In genomic region chr14:93789366-93790130, GRCh38 we compare ENCODE assay signal across 10 cellular contexts. TPM values are rescaled to one million over a fixed set of nuclear protein-coding genes. Genes with fewer than 3 reads are reported as not detected.
DNase-seq lines count a peak whose midpoint lies in the region; ATAC-seq and TF ChIP-seq lines count a peak whose summit lies in the region.
"Had no signal": no experiment of that assay in that cellular context is flagged by ENCODE, and none has a peak within 500 bp of the region (broad histone marks: within the 10 kb centered on the region; RNA-seq: fewer than 3 reads in every experiment).

No MANE protein-coding gene starts in this region.

- no peak overlapping the region for H3K27ac Mint-ChIP-seq in osteocyte (ENCODE audit: unreplicated experiment)
- H3K27ac Mint-ChIP-seq: activated naive CD8-positive, alpha-beta T cell had no signal

- H3K9me2 ChIP-seq in Karpas-422 (replicated peaks; ENCODE audit: insufficient read depth, low read length) = no peaks in the 10 kb centered on the region

- H3K4me1 ChIP-seq in ACC112 (ENCODE audit: control insufficient read depth, insufficient read depth, low read length, unreplicated experiment) = no peaks in the 10 kb centered on the region
- H3K4me1 ChIP-seq in Karpas-422 (ENCODE audit: low read length) = no peaks in the 10 kb centered on the region
- peaks cover 8 to 9% of the 10 kb centered on the region in 2 donors for H3K4me1 ChIP-seq in esophagus (ENCODE audit: control insufficient read depth in 2 of 2, insufficient read depth in 2 of 2, low read length in 1 of 2)

- peaks cover 5% of the 10 kb centered on the region for H3K9me3 Mint-ChIP-seq in osteocyte (ENCODE audit: unreplicated experiment)

- H4K20me1 ChIP-seq in Karpas-422 (ENCODE audit: insufficient read depth, low read depth, low read length) = no peaks in the 10 kb centered on the region

- peaks cover 6% of the 10 kb centered on the region for H3K4me1 Mint-ChIP-seq in osteocyte (ENCODE audit: unreplicated experiment)

- H3K27ac ChIP-seq in ACC112 (ENCODE audit: low read depth, low read length) (no peak overlapping the region), Karpas-422 (ENCODE audit: low read length) (no peak overlapping the region), esophagus (ENCODE audit: low read depth in 2 of 2, low read length in 1 of 2) (peak overlapping the region; percentile 74 to 82)

- WGBS in esophagus, 2 donors = 35 to 48% methylated on average over 18 of the region's 18 CpGs

- H3K9ac ChIP-seq in Karpas-422 (ENCODE audit: low read length) = no peak overlapping the region

- peaks cover 38% of the 10 kb centered on the region for H3K27me3 Mint-ChIP-seq in osteocyte (ENCODE audit: unreplicated experiment)

- H3K9me3 ChIP-seq in Karpas-422 (ENCODE audit: low read length) (no peaks in the 10 kb centered on the region), esophagus (ENCODE audit: control insufficient read depth in 2 of 2, insufficient read depth in 1 of 2, low read depth in 1 of 2, low read length in 1 of 2) (peaks cover 0 to 2% of the 10 kb centered on the region in 2 donors)

- H3K4me2 ChIP-seq in Karpas-422 (ENCODE audit: low read depth, low read length, poor library complexity, severe bottlenecking) = no peak overlapping the region

- H3K79me2 ChIP-seq in ACC112 (ENCODE audit: control insufficient read depth, insufficient read depth, low read length, unreplicated experiment) (no peaks in the 10 kb centered on the region), Karpas-422 (ENCODE audit: low read length) (no peaks in the 10 kb centered on the region)

- H2AFZ ChIP-seq in ACC112 (ENCODE audit: low read length, unreplicated experiment) (no peak overlapping the region), Karpas-422 (ENCODE audit: low read length) (no peak overlapping the region)

- peak overlapping the region; percentile 10 for H3K4me3 Mint-ChIP-seq in osteocyte (ENCODE audit: unreplicated experiment)
- H3K4me3 Mint-ChIP-seq: activated naive CD8-positive, alpha-beta T cell had no signal

- no peaks in the 10 kb centered on the region for H3K36me3 ChIP-seq in ACC112 (ENCODE audit: insufficient read depth, low read length)
- no peaks in the 10 kb centered on the region for H3K36me3 ChIP-seq in Karpas-422 (ENCODE audit: insufficient read depth, low read length)
- no peaks in the 10 kb centered on the region for H3K36me3 ChIP-seq in esophagus (ENCODE audit: control insufficient read depth in 2 of 2, insufficient read depth in 2 of 2, low read length in 1 of 2)

- H3K27me3 ChIP-seq in ACC112 (ENCODE audit: insufficient read depth, low read length) (peaks cover 35% of the 10 kb centered on the region), Karpas-422 (ENCODE audit: low read length) (no peaks in the 10 kb centered on the region), esophagus (ENCODE audit: control insufficient read depth in 1 of 2, insufficient read depth in 2 of 2, low read length in 2 of 2) (no peaks in the 10 kb centered on the region)

- ATAC-seq in GM18861 (IDR thresholded peaks at IDR 0.05; ENCODE audit: unreplicated experiment) (no peak), GM19455 (IDR thresholded peaks at IDR 0.05; ENCODE audit: unreplicated experiment) (no peak), HG02798 (IDR thresholded peaks at IDR 0.05; ENCODE audit: poor library complexity, unreplicated experiment) (no peak)

- DNase-seq in Karpas-422 (peak; percentile 59), osteocyte (ENCODE audit: extremely low spot score, unreplicated experiment) (no peak), mesenteric fat pad (ENCODE audit: low spot score) (no peak)

- H3K4me3 ChIP-seq in ACC112 (ENCODE audit: low read depth, low read length) = 0 out of 2 replicates have a peak overlapping the region, but pooled peaks have one; percentile 56
- H3K4me3 ChIP-seq in Karpas-422 (ENCODE audit: low read length) = no peak overlapping the region
- peak overlapping the region; percentile 42 to 52 for H3K4me3 ChIP-seq in esophagus (ENCODE audit: low read depth in 1 of 2, low read length in 2 of 2)

- no peaks in the 10 kb centered on the region for H3K36me3 Mint-ChIP-seq in osteocyte (ENCODE audit: unreplicated experiment)
- H3K36me3 Mint-ChIP-seq: activated naive CD8-positive, alpha-beta T cell had no signal

- no peak for TF ChIP-seq CTCF in osteocyte (IDR thresholded peaks at IDR 0.05)

RNA-seq across cellular contexts. Expression of gene PRIMA1, which starts 1.3 kb away (rescaled TPM):
- total RNA-seq in Karpas-422 (2014; rRNA removed; shearing (Covaris generic); ENCODE audit: low replicate concordance) = not detected in 2 replicates
- 1 to 10 TPM; 1.7 to 2.9 TPM for polyA plus RNA-seq in esophagus
- total RNA-seq in osteocyte (not detected in 2 replicates), mesenteric fat pad (1.3 TPM)
- polyA plus RNA-seq: BJ had no signal

Comparison
In these comparisons a context has a peak if more than half of its experiments do, and no peak if none do; other contexts are left out.
1. H3K27ac ChIP-seq: peak in esophagus (2 of 2); none in ACC112 (single experiment) and Karpas-422 (single experiment).